Comparison of ENCODE assay signal across 1 cellular context in the genomic region with DNA sequence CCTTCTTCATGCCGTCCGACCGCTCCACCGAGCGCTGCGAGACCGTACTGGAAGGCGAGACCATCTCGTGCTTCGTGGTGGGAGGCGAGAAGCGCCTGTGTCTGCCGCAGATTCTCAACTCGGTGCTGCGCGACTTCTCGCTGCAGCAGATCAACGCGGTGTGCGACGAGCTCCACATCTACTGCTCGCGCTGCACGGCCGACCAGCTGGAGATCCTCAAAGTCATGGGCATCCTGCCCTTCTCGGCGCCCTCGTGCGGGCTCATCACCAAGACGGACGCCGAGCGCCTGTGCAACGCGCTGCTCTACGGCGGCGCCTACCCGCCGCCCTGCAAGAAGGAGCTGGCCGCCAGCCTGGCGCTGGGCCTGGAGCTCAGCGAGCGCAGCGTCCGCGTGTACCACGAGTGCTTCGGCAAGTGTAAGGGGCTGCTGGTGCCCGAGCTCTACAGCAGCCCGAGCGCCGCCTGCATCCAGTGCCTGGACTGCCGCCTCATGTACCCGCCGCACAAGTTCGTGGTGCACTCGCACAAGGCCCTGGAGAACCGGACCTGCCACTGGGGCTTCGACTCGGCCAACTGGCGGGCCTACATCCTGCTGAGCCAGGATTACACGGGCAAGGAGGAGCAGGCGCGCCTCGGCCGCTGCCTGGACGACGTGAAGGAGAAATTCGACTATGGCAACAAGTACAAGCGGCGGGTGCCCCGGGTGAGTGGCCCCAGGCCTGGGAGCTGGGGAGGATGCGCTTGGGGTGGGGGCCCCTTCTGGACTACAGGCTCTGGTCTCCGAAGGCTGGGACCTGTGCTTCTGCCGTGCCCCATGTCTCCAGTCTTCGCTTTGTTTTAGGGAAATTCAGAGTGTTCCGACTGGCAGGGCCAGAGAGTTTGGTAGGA.
TF ChIP-seq lines count a peak whose summit lies in the region.

No MANE protein-coding gene starts in this region.

TF ChIP-seq in K562, 482 proteins besides CTCF, POLR2A, EP300 and RAD21 (continued from another document and continues in another):
- TF ChIP-seq, protein P1, sequence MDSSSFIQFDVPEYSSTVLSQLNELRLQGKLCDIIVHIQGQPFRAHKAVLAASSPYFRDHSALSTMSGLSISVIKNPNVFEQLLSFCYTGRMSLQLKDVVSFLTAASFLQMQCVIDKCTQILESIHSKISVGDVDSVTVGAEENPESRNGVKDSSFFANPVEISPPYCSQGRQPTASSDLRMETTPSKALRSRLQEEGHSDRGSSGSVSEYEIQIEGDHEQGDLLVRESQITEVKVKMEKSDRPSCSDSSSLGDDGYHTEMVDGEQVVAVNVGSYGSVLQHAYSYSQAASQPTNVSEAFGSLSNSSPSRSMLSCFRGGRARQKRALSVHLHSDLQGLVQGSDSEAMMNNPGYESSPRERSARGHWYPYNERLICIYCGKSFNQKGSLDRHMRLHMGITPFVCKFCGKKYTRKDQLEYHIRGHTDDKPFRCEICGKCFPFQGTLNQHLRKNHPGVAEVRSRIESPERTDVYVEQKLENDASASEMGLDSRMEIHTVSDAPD (CRISPR knock-in tag; IDR thresholded peaks at IDR 0.05) = no peak
- TF ChIP-seq, protein P2, sequence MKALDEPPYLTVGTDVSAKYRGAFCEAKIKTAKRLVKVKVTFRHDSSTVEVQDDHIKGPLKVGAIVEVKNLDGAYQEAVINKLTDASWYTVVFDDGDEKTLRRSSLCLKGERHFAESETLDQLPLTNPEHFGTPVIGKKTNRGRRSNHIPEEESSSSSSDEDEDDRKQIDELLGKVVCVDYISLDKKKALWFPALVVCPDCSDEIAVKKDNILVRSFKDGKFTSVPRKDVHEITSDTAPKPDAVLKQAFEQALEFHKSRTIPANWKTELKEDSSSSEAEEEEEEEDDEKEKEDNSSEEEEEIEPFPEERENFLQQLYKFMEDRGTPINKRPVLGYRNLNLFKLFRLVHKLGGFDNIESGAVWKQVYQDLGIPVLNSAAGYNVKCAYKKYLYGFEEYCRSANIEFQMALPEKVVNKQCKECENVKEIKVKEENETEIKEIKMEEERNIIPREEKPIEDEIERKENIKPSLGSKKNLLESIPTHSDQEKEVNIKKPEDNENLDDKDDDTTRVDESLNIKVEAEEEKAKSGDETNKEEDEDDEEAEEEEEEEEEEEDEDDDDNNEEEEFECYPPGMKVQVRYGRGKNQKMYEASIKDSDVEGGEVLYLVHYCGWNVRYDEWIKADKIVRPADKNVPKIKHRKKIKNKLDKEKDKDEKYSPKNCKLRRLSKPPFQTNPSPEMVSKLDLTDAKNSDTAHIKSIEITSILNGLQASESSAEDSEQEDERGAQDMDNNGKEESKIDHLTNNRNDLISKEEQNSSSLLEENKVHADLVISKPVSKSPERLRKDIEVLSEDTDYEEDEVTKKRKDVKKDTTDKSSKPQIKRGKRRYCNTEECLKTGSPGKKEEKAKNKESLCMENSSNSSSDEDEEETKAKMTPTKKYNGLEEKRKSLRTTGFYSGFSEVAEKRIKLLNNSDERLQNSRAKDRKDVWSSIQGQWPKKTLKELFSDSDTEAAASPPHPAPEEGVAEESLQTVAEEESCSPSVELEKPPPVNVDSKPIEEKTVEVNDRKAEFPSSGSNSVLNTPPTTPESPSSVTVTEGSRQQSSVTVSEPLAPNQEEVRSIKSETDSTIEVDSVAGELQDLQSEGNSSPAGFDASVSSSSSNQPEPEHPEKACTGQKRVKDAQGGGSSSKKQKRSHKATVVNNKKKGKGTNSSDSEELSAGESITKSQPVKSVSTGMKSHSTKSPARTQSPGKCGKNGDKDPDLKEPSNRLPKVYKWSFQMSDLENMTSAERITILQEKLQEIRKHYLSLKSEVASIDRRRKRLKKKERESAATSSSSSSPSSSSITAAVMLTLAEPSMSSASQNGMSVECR (CRISPR knock-in tag; IDR thresholded peaks at IDR 0.05) = peak; percentile 77
- TF ChIP-seq CHD4 (IDR thresholded peaks at IDR 0.05; ENCODE audit: insufficient read depth, insufficient replicate concordance, low read depth, low read length, poor library complexity, severe bottlenecking) (no peak), COPS2 (conservative IDR thresholded peaks at IDR 0.05) (no peak), ETV5 (CRISPR knock-in tag; IDR thresholded peaks at IDR 0.05; ENCODE audit: low read depth) (0 out of 2 replicates have a peak, but pooled peaks have one; percentile 36), PCBP1 (IDR thresholded peaks at IDR 0.05; ENCODE audit: low read depth, low read length, poor library complexity, severe bottlenecking) (no peak), JUND (IDR thresholded peaks at IDR 0.05; ENCODE audit: borderline replicate concordance, low read depth, low read length) (no peak), JUND (tag; IDR thresholded peaks at IDR 0.05; ENCODE audit: borderline replicate concordance, low read depth, low read length) (no peak), CCNT2 (IDR thresholded peaks at IDR 0.05; ENCODE audit: borderline replicate concordance, extremely low read depth, insufficient read length, low read depth, low read length) (peak; percentile 40), TARDBP (IDR thresholded peaks at IDR 0.05) (no peak), RBFOX2 (IDR thresholded peaks at IDR 0.05; ENCODE audit: low read depth, low read length) (peak; percentile 59), NUFIP1 (IDR thresholded peaks at IDR 0.05; ENCODE audit: partially characterized antibody) (no peak), FOXM1 (IDR thresholded peaks at IDR 0.05; ENCODE audit: low read depth) (no peak), FOXM1 (CRISPR knock-in tag; IDR thresholded peaks at IDR 0.05; ENCODE audit: low read depth) (no peak; the same call in 1 of the 2 replicates), PURB (CRISPR knock-in tag; IDR thresholded peaks at IDR 0.05; ENCODE audit: low read depth) (0 out of 2 replicates have a peak, but pooled peaks have one; percentile 37), CREBBP (IDR thresholded peaks at IDR 0.05; ENCODE audit: low read depth, low read length) (no peak), SIN3A (IDR thresholded peaks at IDR 0.05; ENCODE audit: borderline replicate concordance in 2 of 2, control insufficient read depth in 1 of 2, low read depth in 2 of 2, low read length in 2 of 2) (peak in 1 of 2 experiments; percentile 3; a peak in 2 of 4 replicates)
- TF ChIP-seq, protein P3, sequence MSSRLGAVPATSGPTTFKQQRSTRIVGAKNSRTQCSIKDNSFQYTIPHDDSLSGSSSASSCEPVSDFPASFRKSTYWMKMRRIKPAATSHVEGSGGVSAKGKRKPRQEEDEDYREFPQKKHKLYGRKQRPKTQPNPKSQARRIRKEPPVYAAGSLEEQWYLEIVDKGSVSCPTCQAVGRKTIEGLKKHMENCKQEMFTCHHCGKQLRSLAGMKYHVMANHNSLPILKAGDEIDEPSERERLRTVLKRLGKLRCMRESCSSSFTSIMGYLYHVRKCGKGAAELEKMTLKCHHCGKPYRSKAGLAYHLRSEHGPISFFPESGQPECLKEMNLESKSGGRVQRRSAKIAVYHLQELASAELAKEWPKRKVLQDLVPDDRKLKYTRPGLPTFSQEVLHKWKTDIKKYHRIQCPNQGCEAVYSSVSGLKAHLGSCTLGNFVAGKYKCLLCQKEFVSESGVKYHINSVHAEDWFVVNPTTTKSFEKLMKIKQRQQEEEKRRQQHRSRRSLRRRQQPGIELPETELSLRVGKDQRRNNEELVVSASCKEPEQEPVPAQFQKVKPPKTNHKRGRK (tag; IDR thresholded peaks at IDR 0.05) = no peak
- TF ChIP-seq, protein P4, sequence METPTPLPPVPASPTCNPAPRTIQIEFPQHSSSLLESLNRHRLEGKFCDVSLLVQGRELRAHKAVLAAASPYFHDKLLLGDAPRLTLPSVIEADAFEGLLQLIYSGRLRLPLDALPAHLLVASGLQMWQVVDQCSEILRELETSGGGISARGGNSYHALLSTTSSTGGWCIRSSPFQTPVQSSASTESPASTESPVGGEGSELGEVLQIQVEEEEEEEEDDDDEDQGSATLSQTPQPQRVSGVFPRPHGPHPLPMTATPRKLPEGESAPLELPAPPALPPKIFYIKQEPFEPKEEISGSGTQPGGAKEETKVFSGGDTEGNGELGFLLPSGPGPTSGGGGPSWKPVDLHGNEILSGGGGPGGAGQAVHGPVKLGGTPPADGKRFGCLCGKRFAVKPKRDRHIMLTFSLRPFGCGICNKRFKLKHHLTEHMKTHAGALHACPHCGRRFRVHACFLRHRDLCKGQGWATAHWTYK (CRISPR knock-in tag; IDR thresholded peaks at IDR 0.05) = no peak; the same call in 1 of the 2 replicates
- TF ChIP-seq, protein P5, sequence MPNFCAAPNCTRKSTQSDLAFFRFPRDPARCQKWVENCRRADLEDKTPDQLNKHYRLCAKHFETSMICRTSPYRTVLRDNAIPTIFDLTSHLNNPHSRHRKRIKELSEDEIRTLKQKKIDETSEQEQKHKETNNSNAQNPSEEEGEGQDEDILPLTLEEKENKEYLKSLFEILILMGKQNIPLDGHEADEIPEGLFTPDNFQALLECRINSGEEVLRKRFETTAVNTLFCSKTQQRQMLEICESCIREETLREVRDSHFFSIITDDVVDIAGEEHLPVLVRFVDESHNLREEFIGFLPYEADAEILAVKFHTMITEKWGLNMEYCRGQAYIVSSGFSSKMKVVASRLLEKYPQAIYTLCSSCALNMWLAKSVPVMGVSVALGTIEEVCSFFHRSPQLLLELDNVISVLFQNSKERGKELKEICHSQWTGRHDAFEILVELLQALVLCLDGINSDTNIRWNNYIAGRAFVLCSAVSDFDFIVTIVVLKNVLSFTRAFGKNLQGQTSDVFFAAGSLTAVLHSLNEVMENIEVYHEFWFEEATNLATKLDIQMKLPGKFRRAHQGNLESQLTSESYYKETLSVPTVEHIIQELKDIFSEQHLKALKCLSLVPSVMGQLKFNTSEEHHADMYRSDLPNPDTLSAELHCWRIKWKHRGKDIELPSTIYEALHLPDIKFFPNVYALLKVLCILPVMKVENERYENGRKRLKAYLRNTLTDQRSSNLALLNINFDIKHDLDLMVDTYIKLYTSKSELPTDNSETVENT (CRISPR knock-in tag; IDR thresholded peaks at IDR 0.05) = peak; percentile 2; the same call in 1 of the 2 replicates
- TF ChIP-seq, protein P6, sequence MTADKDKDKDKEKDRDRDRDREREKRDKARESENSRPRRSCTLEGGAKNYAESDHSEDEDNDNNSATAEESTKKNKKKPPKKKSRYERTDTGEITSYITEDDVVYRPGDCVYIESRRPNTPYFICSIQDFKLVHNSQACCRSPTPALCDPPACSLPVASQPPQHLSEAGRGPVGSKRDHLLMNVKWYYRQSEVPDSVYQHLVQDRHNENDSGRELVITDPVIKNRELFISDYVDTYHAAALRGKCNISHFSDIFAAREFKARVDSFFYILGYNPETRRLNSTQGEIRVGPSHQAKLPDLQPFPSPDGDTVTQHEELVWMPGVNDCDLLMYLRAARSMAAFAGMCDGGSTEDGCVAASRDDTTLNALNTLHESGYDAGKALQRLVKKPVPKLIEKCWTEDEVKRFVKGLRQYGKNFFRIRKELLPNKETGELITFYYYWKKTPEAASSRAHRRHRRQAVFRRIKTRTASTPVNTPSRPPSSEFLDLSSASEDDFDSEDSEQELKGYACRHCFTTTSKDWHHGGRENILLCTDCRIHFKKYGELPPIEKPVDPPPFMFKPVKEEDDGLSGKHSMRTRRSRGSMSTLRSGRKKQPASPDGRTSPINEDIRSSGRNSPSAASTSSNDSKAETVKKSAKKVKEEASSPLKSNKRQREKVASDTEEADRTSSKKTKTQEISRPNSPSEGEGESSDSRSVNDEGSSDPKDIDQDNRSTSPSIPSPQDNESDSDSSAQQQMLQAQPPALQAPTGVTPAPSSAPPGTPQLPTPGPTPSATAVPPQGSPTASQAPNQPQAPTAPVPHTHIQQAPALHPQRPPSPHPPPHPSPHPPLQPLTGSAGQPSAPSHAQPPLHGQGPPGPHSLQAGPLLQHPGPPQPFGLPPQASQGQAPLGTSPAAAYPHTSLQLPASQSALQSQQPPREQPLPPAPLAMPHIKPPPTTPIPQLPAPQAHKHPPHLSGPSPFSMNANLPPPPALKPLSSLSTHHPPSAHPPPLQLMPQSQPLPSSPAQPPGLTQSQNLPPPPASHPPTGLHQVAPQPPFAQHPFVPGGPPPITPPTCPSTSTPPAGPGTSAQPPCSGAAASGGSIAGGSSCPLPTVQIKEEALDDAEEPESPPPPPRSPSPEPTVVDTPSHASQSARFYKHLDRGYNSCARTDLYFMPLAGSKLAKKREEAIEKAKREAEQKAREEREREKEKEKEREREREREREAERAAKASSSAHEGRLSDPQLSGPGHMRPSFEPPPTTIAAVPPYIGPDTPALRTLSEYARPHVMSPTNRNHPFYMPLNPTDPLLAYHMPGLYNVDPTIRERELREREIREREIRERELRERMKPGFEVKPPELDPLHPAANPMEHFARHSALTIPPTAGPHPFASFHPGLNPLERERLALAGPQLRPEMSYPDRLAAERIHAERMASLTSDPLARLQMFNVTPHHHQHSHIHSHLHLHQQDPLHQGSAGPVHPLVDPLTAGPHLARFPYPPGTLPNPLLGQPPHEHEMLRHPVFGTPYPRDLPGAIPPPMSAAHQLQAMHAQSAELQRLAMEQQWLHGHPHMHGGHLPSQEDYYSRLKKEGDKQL (CRISPR knock-in tag; IDR thresholded peaks at IDR 0.05; ENCODE audit: borderline replicate concordance) = no peak
- TF ChIP-seq, protein P7, sequence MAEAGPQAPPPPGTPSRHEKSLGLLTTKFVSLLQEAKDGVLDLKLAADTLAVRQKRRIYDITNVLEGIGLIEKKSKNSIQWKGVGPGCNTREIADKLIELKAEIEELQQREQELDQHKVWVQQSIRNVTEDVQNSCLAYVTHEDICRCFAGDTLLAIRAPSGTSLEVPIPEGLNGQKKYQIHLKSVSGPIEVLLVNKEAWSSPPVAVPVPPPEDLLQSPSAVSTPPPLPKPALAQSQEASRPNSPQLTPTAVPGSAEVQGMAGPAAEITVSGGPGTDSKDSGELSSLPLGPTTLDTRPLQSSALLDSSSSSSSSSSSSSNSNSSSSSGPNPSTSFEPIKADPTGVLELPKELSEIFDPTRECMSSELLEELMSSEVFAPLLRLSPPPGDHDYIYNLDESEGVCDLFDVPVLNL (CRISPR knock-in tag; IDR thresholded peaks at IDR 0.05; ENCODE audit: low read depth) = no peak
- TF ChIP-seq, protein P8, sequence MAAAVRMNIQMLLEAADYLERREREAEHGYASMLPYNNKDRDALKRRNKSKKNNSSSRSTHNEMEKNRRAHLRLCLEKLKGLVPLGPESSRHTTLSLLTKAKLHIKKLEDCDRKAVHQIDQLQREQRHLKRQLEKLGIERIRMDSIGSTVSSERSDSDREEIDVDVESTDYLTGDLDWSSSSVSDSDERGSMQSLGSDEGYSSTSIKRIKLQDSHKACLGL (CRISPR knock-in tag; IDR thresholded peaks at IDR 0.05; ENCODE audit: borderline replicate concordance, poor library complexity, severe bottlenecking) = no peak
- TF ChIP-seq, protein P9, sequence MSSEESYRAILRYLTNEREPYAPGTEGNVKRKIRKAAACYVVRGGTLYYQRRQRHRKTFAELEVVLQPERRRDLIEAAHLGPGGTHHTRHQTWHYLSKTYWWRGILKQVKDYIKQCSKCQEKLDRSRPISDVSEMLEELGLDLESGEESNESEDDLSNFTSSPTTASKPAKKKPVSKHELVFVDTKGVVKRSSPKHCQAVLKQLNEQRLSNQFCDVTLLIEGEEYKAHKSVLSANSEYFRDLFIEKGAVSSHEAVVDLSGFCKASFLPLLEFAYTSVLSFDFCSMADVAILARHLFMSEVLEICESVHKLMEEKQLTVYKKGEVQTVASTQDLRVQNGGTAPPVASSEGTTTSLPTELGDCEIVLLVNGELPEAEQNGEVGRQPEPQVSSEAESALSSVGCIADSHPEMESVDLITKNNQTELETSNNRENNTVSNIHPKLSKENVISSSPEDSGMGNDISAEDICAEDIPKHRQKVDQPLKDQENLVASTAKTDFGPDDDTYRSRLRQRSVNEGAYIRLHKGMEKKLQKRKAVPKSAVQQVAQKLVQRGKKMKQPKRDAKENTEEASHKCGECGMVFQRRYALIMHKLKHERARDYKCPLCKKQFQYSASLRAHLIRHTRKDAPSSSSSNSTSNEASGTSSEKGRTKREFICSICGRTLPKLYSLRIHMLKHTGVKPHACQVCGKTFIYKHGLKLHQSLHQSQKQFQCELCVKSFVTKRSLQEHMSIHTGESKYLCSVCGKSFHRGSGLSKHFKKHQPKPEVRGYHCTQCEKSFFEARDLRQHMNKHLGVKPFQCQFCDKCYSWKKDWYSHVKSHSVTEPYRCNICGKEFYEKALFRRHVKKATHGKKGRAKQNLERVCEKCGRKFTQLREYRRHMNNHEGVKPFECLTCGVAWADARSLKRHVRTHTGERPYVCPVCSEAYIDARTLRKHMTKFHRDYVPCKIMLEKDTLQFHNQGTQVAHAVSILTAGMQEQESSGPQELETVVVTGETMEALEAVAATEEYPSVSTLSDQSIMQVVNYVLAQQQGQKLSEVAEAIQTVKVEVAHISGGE (CRISPR knock-in tag; IDR thresholded peaks at IDR 0.05) = 0 out of 6 replicates have a peak, but pooled peaks of 1 of the 3 experiments have one; percentile 48
